9 cellular contexts compared by ENCODE assay signal in the genomic region with DNA sequence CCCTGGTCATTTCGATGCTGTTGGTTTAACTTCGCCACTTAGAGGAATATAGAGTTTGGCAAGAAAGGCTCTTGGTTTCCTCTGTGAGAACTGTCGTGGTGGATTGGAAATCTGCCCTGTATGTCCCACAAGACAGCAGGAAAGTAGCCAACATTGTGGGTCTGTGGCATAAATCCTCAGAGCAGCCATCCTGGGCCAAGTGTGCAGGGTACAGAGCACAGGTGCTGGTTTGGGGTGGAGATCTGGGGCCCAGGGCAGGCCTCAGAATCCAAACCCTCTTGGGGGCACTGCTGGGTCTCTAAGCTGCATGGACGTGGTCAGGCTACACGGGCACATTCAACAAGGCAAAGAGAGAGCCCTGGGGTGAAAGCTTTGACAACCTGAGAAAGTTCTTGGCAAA. TPM values are rescaled to one million over a fixed set of nuclear protein-coding genes. Genes with fewer than 3 reads are reported as not detected.
"Had no signal": no experiment of that assay in that cellular context is flagged by ENCODE, and none has a peak within 500 bp of the region (broad histone marks: within the 10 kb centered on the region; RNA-seq: fewer than 3 reads in every experiment).

No MANE protein-coding gene starts in this region.

- H3K4me3 ChIP-seq: GM12878 had no signal

- FAIRE-seq: G401.6, GM12878, GM12891, GM12892, GM18507, GM19239 had no signal

- DNase-seq: GDM1, GF-D8 had no signal

RNA-seq across cellular contexts. Expression of a gene that starts 39.2 kb away (rescaled TPM):
- total RNA-seq: G401 had no signal
